1 cellular context compared by ENCODE assay signal in genomic region chr1:193121616-193122593, GRCh38.
TF ChIP-seq lines count a peak whose summit lies in the region.

CDC73 (plus strand) TSS chr1:193122031; CDS start chr1:193122201, 170 bp downstream.

TF ChIP-seq in GM12878, 131 proteins besides CTCF, POLR2A, EP300 and RAD21 (continued from another document and continues in another):
- TF ChIP-seq, protein P1, sequence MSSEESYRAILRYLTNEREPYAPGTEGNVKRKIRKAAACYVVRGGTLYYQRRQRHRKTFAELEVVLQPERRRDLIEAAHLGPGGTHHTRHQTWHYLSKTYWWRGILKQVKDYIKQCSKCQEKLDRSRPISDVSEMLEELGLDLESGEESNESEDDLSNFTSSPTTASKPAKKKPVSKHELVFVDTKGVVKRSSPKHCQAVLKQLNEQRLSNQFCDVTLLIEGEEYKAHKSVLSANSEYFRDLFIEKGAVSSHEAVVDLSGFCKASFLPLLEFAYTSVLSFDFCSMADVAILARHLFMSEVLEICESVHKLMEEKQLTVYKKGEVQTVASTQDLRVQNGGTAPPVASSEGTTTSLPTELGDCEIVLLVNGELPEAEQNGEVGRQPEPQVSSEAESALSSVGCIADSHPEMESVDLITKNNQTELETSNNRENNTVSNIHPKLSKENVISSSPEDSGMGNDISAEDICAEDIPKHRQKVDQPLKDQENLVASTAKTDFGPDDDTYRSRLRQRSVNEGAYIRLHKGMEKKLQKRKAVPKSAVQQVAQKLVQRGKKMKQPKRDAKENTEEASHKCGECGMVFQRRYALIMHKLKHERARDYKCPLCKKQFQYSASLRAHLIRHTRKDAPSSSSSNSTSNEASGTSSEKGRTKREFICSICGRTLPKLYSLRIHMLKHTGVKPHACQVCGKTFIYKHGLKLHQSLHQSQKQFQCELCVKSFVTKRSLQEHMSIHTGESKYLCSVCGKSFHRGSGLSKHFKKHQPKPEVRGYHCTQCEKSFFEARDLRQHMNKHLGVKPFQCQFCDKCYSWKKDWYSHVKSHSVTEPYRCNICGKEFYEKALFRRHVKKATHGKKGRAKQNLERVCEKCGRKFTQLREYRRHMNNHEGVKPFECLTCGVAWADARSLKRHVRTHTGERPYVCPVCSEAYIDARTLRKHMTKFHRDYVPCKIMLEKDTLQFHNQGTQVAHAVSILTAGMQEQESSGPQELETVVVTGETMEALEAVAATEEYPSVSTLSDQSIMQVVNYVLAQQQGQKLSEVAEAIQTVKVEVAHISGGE (CRISPR knock-in tag; IDR thresholded peaks at IDR 0.05): no peak
- TF ChIP-seq TAF1 (IDR thresholded peaks at IDR 0.05; ENCODE audit: borderline replicate concordance, low read depth, low read length) (peak; percentile 69; the same call in 1 of the 2 replicates), ETV6 (conservative IDR thresholded peaks at IDR 0.05 in 1 of 2, IDR thresholded peaks at IDR 0.05 in 1 of 2; ENCODE audit: borderline replicate concordance in 1 of 2, low read depth in 1 of 2) (peak in 1 of 2 experiments; percentile 58; a peak in 1 of 4 replicates), SRF (IDR thresholded peaks at IDR 0.05; ENCODE audit: low read depth in 2 of 2, low read length in 2 of 2) (0 out of 4 replicates have a peak, but pooled peaks of 1 of the 2 experiments have one; percentile 29), RFX5 (IDR thresholded peaks at IDR 0.05; ENCODE audit: low read depth, low read length) (0 out of 2 replicates have a peak, but pooled peaks have one; percentile 7), ESRRA (IDR thresholded peaks at IDR 0.05; ENCODE audit: low read length) (no peak), ZNF384 (IDR thresholded peaks at IDR 0.05; ENCODE audit: borderline replicate concordance, low read depth, low read length) (no peak), NR2F1 (conservative IDR thresholded peaks at IDR 0.05) (peak; percentile 83), LARP7 (IDR thresholded peaks at IDR 0.05) (peak; percentile 95), CBX5 (IDR thresholded peaks at IDR 0.05; ENCODE audit: low read depth) (peak; percentile 99), RBBP5 (conservative IDR thresholded peaks at IDR 0.05) (peak; percentile 70; the same call in 1 of the 2 replicates), RUNX3 (IDR thresholded peaks at IDR 0.05; ENCODE audit: low read length) (peak; percentile 46), SIN3A (IDR thresholded peaks at IDR 0.05; ENCODE audit: low read depth, low read length) (no peak; the same call in 1 of the 2 replicates), FOS (IDR thresholded peaks at IDR 0.05; ENCODE audit: borderline replicate concordance, extremely low read depth, insufficient read length) (no peak), SMC3 (IDR thresholded peaks at IDR 0.05; ENCODE audit: borderline replicate concordance, low read length) (peak; percentile 75), NBN (IDR thresholded peaks at IDR 0.05) (peak; percentile 93; the same call in 1 of the 2 replicates), EED (IDR thresholded peaks at IDR 0.05; ENCODE audit: low read depth) (peak; percentile 8), PRDM15 (CRISPR knock-in tag; IDR thresholded peaks at IDR 0.05) (no peak), RB1 (IDR thresholded peaks at IDR 0.05; ENCODE audit: borderline replicate concordance) (peak; percentile 50; the same call in 1 of the 2 replicates), POLR2AphosphoS5 (IDR thresholded peaks at IDR 0.05; ENCODE audit: low read length) (peak; percentile 91), STAT1 (conservative IDR thresholded peaks at IDR 0.05) (peak; percentile 75; the same call in 1 of the 2 replicates), JUNB (IDR thresholded peaks at IDR 0.05) (no peak), DPF2 (IDR thresholded peaks at IDR 0.05) (peak; percentile 84), CREM (IDR thresholded peaks at IDR 0.05; ENCODE audit: low read depth) (peak; percentile 70), ZBTB33 (IDR thresholded peaks at IDR 0.05) (0 out of 2 replicates have a peak, but pooled peaks have one; percentile 4), GABPA (IDR thresholded peaks at IDR 0.05; ENCODE audit: low read depth) (no peak), POU2F2 (IDR thresholded peaks at IDR 0.05; ENCODE audit: borderline replicate concordance, low read depth, low read length) (peak; percentile 44; the same call in 1 of the 3 replicates), BCL11A (IDR thresholded peaks at IDR 0.05; ENCODE audit: low read depth, low read length) (peak; percentile 26; the same call in 1 of the 2 replicates), SMAD1 (IDR thresholded peaks at IDR 0.05; ENCODE audit: low read depth, partially characterized antibody) (no peak), SP1 (IDR thresholded peaks at IDR 0.05; ENCODE audit: low read depth, low read length) (peak; percentile 51), CHD2 (IDR thresholded peaks at IDR 0.05; ENCODE audit: borderline replicate concordance, low read depth, low read length) (0 out of 2 replicates have a peak, but pooled peaks have one; percentile 36), TCF12 (IDR thresholded peaks at IDR 0.05; ENCODE audit: low read depth, low read length) (0 out of 2 replicates have a peak, but pooled peaks have one; percentile 34), KLF5 (IDR thresholded peaks at IDR 0.05; ENCODE audit: partially characterized antibody) (peak; percentile 76), ZZZ3 (IDR thresholded peaks at IDR 0.05; ENCODE audit: control insufficient read depth, insufficient read length, low read depth) (no peak), CHD4 (IDR thresholded peaks at IDR 0.05) (no peak), SUPT20H (IDR thresholded peaks at IDR 0.05; ENCODE audit: borderline replicate concordance, control insufficient read depth, low read depth, low read length) (no peak), ZNF207 (IDR thresholded peaks at IDR 0.05; ENCODE audit: borderline replicate concordance) (peak; percentile 91), IKZF1 (conservative IDR thresholded peaks at IDR 0.05) (peak; percentile 97), MYC (IDR thresholded peaks at IDR 0.05; ENCODE audit: insufficient read depth, insufficient read length, insufficient replicate concordance, low read length, severe bottlenecking) (peak; percentile 75), FOXK2 (IDR thresholded peaks at IDR 0.05) (no peak), ZBED1 (IDR thresholded peaks at IDR 0.05; ENCODE audit: borderline replicate concordance) (peak; percentile 62; the same call in 1 of the 2 replicates), SREBF1 (IDR thresholded peaks at IDR 0.05; ENCODE audit: low read length) (no peak), BHLHE40 (IDR thresholded peaks at IDR 0.05; ENCODE audit: borderline replicate concordance in 1 of 2, low read depth in 2 of 2, low read length in 1 of 2) (peak; percentile 91 to 96), NR2C2 (IDR thresholded peaks at IDR 0.05; ENCODE audit: borderline replicate concordance, control insufficient read depth, insufficient read length, low read depth) (no peak), BRCA1 (IDR thresholded peaks at IDR 0.05; ENCODE audit: low read depth, low read length) (no peak), MEF2A (IDR thresholded peaks at IDR 0.05; ENCODE audit: insufficient read depth, low read depth, low read length) (peak; percentile 84)
- TF ChIP-seq, protein P2, sequence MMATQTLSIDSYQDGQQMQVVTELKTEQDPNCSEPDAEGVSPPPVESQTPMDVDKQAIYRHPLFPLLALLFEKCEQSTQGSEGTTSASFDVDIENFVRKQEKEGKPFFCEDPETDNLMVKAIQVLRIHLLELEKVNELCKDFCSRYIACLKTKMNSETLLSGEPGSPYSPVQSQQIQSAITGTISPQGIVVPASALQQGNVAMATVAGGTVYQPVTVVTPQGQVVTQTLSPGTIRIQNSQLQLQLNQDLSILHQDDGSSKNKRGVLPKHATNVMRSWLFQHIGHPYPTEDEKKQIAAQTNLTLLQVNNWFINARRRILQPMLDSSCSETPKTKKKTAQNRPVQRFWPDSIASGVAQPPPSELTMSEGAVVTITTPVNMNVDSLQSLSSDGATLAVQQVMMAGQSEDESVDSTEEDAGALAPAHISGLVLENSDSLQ (IDR thresholded peaks at IDR 0.05): 0 out of 2 replicates have a peak, but pooled peaks have one; percentile 14
- TF ChIP-seq, protein P3, sequence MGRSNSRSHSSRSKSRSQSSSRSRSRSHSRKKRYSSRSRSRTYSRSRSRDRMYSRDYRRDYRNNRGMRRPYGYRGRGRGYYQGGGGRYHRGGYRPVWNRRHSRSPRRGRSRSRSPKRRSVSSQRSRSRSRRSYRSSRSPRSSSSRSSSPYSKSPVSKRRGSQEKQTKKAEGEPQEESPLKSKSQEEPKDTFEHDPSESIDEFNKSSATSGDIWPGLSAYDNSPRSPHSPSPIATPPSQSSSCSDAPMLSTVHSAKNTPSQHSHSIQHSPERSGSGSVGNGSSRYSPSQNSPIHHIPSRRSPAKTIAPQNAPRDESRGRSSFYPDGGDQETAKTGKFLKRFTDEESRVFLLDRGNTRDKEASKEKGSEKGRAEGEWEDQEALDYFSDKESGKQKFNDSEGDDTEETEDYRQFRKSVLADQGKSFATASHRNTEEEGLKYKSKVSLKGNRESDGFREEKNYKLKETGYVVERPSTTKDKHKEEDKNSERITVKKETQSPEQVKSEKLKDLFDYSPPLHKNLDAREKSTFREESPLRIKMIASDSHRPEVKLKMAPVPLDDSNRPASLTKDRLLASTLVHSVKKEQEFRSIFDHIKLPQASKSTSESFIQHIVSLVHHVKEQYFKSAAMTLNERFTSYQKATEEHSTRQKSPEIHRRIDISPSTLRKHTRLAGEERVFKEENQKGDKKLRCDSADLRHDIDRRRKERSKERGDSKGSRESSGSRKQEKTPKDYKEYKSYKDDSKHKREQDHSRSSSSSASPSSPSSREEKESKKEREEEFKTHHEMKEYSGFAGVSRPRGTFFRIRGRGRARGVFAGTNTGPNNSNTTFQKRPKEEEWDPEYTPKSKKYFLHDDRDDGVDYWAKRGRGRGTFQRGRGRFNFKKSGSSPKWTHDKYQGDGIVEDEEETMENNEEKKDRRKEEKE (IDR thresholded peaks at IDR 0.05): no peak
- TF ChIP-seq, protein P4, sequence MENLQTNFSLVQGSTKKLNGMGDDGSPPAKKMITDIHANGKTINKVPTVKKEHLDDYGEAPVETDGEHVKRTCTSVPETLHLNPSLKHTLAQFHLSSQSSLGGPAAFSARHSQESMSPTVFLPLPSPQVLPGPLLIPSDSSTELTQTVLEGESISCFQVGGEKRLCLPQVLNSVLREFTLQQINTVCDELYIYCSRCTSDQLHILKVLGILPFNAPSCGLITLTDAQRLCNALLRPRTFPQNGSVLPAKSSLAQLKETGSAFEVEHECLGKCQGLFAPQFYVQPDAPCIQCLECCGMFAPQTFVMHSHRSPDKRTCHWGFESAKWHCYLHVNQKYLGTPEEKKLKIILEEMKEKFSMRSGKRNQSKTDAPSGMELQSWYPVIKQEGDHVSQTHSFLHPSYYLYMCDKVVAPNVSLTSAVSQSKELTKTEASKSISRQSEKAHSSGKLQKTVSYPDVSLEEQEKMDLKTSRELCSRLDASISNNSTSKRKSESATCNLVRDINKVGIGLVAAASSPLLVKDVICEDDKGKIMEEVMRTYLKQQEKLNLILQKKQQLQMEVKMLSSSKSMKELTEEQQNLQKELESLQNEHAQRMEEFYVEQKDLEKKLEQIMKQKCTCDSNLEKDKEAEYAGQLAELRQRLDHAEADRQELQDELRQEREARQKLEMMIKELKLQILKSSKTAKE (IDR thresholded peaks at IDR 0.05; ENCODE audit: low read depth, poor library complexity, severe bottlenecking): peak; percentile 81
- TF ChIP-seq, protein P5, sequence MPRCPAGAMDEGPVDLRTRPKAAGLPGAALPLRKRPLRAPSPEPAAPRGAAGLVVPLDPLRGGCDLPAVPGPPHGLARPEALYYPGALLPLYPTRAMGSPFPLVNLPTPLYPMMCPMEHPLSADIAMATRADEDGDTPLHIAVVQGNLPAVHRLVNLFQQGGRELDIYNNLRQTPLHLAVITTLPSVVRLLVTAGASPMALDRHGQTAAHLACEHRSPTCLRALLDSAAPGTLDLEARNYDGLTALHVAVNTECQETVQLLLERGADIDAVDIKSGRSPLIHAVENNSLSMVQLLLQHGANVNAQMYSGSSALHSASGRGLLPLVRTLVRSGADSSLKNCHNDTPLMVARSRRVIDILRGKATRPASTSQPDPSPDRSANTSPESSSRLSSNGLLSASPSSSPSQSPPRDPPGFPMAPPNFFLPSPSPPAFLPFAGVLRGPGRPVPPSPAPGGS (IDR thresholded peaks at IDR 0.05; ENCODE audit: borderline replicate concordance, insufficient read depth, low read depth, low read length, poor library complexity, severe bottlenecking): peak; percentile 96
- TF ChIP-seq, protein P6, sequence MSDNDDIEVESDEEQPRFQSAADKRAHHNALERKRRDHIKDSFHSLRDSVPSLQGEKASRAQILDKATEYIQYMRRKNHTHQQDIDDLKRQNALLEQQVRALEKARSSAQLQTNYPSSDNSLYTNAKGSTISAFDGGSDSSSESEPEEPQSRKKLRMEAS (IDR thresholded peaks at IDR 0.05; ENCODE audit: low read depth, low read length): peak; percentile 71
